Comparison of ENCODE assay signal across 16 cellular contexts in genomic region chr1:150406483-150406882, GRCh38.
"Had no signal": no experiment of that assay in that cellular context is flagged by ENCODE, and none has a peak within 500 bp of the region (broad histone marks: within the 10 kb centered on the region; RNA-seq: fewer than 3 reads in every experiment).

No MANE protein-coding gene starts in this region.

- H3K27me3 Mint-ChIP-seq: activated CD4-positive, alpha-beta T cell treated with anti-CD3 and anti-CD28 coated beads, Interleukin-2, amount 10 ng/mL, durations not matched to agents 7 days and 5 days; brain had no signal

- H3K4me3 Mint-ChIP-seq: activated CD4-positive, alpha-beta T cell treated with anti-CD3 and anti-CD28 coated beads, Interleukin-2, amount 10 ng/mL, durations not matched to agents 7 days and 5 days; brain; nephron; stimulated activated effector memory CD8-positive, alpha-beta T cell treated with anti-CD3 and anti-CD28 coated beads, Interleukin-12 subunit alpha, Interleukin-12 subunit beta, amount 100 ng/mL, for 72 hours had no signal

- H3K27ac ChIP-seq: coronary artery, psoas muscle had no signal

- H3K36me3 Mint-ChIP-seq: activated naive CD4-positive, alpha-beta T cell treated with anti-CD3 and anti-CD28 coated beads, Interleukin-2, amount 50 U/mL, for 72 hours; stimulated activated effector memory CD8-positive, alpha-beta T cell treated with anti-CD3 and anti-CD28 coated beads, Interleukin-12 subunit alpha, Interleukin-12 subunit beta, amount 100 ng/mL, for 72 hours had no signal

- H3K9me3 Mint-ChIP-seq: activated CD4-positive, alpha-beta T cell treated with anti-CD3 and anti-CD28 coated beads, Interleukin-2, amount 10 ng/mL, durations not matched to agents 7 days and 5 days; activated naive CD4-positive, alpha-beta T cell treated with anti-CD3 and anti-CD28 coated beads, Interleukin-2, amount 50 U/mL, for 72 hours; nephron; stimulated activated effector memory CD8-positive, alpha-beta T cell treated with anti-CD3 and anti-CD28 coated beads, Interleukin-12 subunit alpha, Interleukin-12 subunit beta, amount 100 ng/mL, for 72 hours had no signal

- DNase-seq: activated CD4-positive, alpha-beta T cell treated with anti-CD3 and anti-CD28 coated beads, Interleukin-2, amount 10 ng/mL, durations not matched to agents 7 days and 5 days; activated effector memory CD4-positive, alpha-beta T cell treated with Interleukin-2 at 50 U/mL for 16 hours; central memory CD4-positive, alpha-beta T cell; foreskin fibroblast; glutamatergic neuron; kidney glomerular epithelial cell; psoas muscle; stimulated activated CD4-positive, alpha-beta T cell treated with anti-CD3 and anti-CD28 coated beads, Interleukin-12 subunit alpha, Interleukin-12 subunit beta, amount 100 ng/mL, for 4 hours; stimulated activated CD4-positive, alpha-beta T cell treated with anti-CD3 and anti-CD28 coated beads, Interleukin-2, amount 100 ng/mL, for 24 hours; T-helper 2 cell had no signal

- H3K4me3 ChIP-seq: coronary artery, psoas muscle had no signal

- ATAC-seq: activated naive CD4-positive, alpha-beta T cell treated with anti-CD3 and anti-CD28 coated beads, Interleukin-2, amount 50 U/mL, for 72 hours; esophagus mucosa; psoas muscle; stimulated activated effector memory CD8-positive, alpha-beta T cell treated with anti-CD3 and anti-CD28 coated beads, Interleukin-12 subunit alpha, Interleukin-12 subunit beta, amount 100 ng/mL, for 72 hours had no signal

- H3K9me3 ChIP-seq: psoas muscle had no signal

- H3K27ac Mint-ChIP-seq: activated CD4-positive, alpha-beta T cell treated with anti-CD3 and anti-CD28 coated beads, Interleukin-2, amount 10 ng/mL, durations not matched to agents 7 days and 5 days had no signal
